In genomic region chr14:77040059-77040308, GRCh38 we compare ENCODE assay signal across 8 cellular contexts. TPM values are rescaled to one million over a fixed set of nuclear protein-coding genes. Genes with fewer than 3 reads are reported as not detected.
DNase-seq lines count a peak whose midpoint lies in the region; ATAC-seq and TF ChIP-seq lines count a peak whose summit lies in the region.

No MANE protein-coding gene starts in this region.

- peak overlapping the region; percentile 97 for H3K27ac Mint-ChIP-seq in activated CD8-positive, alpha-beta memory T cell treated with anti-CD3 and anti-CD28 coated beads, Interleukin-2, amount 10 ng/mL, durations not matched to agents 7 days and 5 days
- peak overlapping the region; percentile 96 to 99 for H3K27ac Mint-ChIP-seq in natural killer cell

- peak overlapping the region; percentile 98 for H3K27ac ChIP-seq in caudate nucleus (ENCODE audit: low read depth, low read length)

- H3K36me3 Mint-ChIP-seq in activated CD8-positive, alpha-beta memory T cell treated with anti-CD3 and anti-CD28 coated beads, Interleukin-2, amount 10 ng/mL, durations not matched to agents 7 days and 5 days = no peaks in the 10 kb centered on the region
- no peaks in the 10 kb centered on the region for H3K36me3 Mint-ChIP-seq in natural killer cell

- H3K9me3 Mint-ChIP-seq in activated CD8-positive, alpha-beta memory T cell treated with anti-CD3 and anti-CD28 coated beads, Interleukin-2, amount 10 ng/mL, durations not matched to agents 7 days and 5 days (ENCODE audit: low read depth) = no peaks in the 10 kb centered on the region
- no peaks in the 10 kb centered on the region for H3K9me3 Mint-ChIP-seq in natural killer cell

- CTCF ChIA-PET in activated CD8-positive, alpha-beta memory T cell treated with anti-CD3 and anti-CD28 coated beads, Interleukin-2, amount 10 ng/mL, durations not matched to agents 7 days and 5 days (lab: Charles Lee) = interaction anchor here (0.7 to 9.9 kb wide), 12 partner anchors 8 to 128 kb away, joined by 3 to 81 read pairs (median 5); partner anchors contain the start of gene IRF2BPL

- H3K4me1 Mint-ChIP-seq in activated CD8-positive, alpha-beta memory T cell treated with anti-CD3 and anti-CD28 coated beads, Interleukin-2, amount 10 ng/mL, durations not matched to agents 7 days and 5 days = peaks cover 88% of the 10 kb centered on the region
- H3K4me1 Mint-ChIP-seq in natural killer cell = peaks cover 73 to 84% of the 10 kb centered on the region in 2 donors

- intact Hi-C loops in natural killer cell (cut with micrococcal nuclease) = loop anchor here (1.0 to 2.0 kb wide), 5 partner anchors 8 to 84 kb away; partner anchors contain the start of gene IRF2BPL

- no peak for DNase-seq in activated CD8-positive, alpha-beta memory T cell treated with anti-CD3 and anti-CD28 coated beads, Interleukin-2, amount 10 ng/mL, durations not matched to agents 7 days and 5 days
- DNase-seq in activated CD8-positive, alpha-beta memory T cell treated with anti-CD3 and anti-CD28 coated beads for 24 hours = no peak
- no peak for DNase-seq in caudate nucleus (lab: John Stamatoyannopoulos, UW)
- DNase-seq in natural killer cell = no peak
- no peak for DNase-seq in SIG-M5 (lab: John Stamatoyannopoulos, UW)
- no peak for DNase-seq in EL
- DNase-seq in nucleus accumbens (lab: John Stamatoyannopoulos, UW) = no peak

- no peaks in the 10 kb centered on the region for H3K27me3 Mint-ChIP-seq in activated CD8-positive, alpha-beta memory T cell treated with anti-CD3 and anti-CD28 coated beads, Interleukin-2, amount 10 ng/mL, durations not matched to agents 7 days and 5 days
- no peaks in the 10 kb centered on the region for H3K27me3 Mint-ChIP-seq in natural killer cell (ENCODE audit: low read depth in 2 of 2)

- no peak for ATAC-seq in activated CD8-positive, alpha-beta memory T cell treated with anti-CD3 and anti-CD28 coated beads, Interleukin-2, amount 10 ng/mL, durations not matched to agents 7 days and 5 days
- peak; percentile 31 for ATAC-seq in HG03520 (IDR thresholded peaks at IDR 0.05; ENCODE audit: unreplicated experiment)
- no peak for ATAC-seq in natural killer cell

- TF ChIP-seq CTCF in natural killer cell (IDR thresholded peaks at IDR 0.05) = no peak

- H3K4me3 Mint-ChIP-seq in activated CD8-positive, alpha-beta memory T cell treated with anti-CD3 and anti-CD28 coated beads, Interleukin-2, amount 10 ng/mL, durations not matched to agents 7 days and 5 days = peak overlapping the region; percentile 67
- H3K4me3 Mint-ChIP-seq in natural killer cell = peak overlapping the region; percentile 87

RNA-seq across cellular contexts. Expression of gene IRF2BPL, which starts 11.5 kb away (rescaled TPM):
- 10 to 100 TPM; 19.7 to 24.9 TPM for total RNA-seq in activated CD8-positive, alpha-beta memory T cell treated with anti-CD3 and anti-CD28 coated beads, Interleukin-2, amount 10 ng/mL, durations not matched to agents 7 days and 5 days
- 10 to 100 TPM; 39.3 to 46.5 (median 46.3) TPM for total RNA-seq in natural killer cell

RNA-seq across cellular contexts. Expression of gene CIPC, which starts 58.1 kb away (rescaled TPM):
- 10 to 100 TPM; 11.3 to 12.0 TPM for total RNA-seq in activated CD8-positive, alpha-beta memory T cell treated with anti-CD3 and anti-CD28 coated beads, Interleukin-2, amount 10 ng/mL, durations not matched to agents 7 days and 5 days
- 10 to 100 TPM in 1 of 3 donors, 1 to 10 TPM in 2; 7.1 to 10.0 (median 9.9) TPM for total RNA-seq in natural killer cell
